ENCODE assay signal across 15 cellular contexts in the genomic region with DNA sequence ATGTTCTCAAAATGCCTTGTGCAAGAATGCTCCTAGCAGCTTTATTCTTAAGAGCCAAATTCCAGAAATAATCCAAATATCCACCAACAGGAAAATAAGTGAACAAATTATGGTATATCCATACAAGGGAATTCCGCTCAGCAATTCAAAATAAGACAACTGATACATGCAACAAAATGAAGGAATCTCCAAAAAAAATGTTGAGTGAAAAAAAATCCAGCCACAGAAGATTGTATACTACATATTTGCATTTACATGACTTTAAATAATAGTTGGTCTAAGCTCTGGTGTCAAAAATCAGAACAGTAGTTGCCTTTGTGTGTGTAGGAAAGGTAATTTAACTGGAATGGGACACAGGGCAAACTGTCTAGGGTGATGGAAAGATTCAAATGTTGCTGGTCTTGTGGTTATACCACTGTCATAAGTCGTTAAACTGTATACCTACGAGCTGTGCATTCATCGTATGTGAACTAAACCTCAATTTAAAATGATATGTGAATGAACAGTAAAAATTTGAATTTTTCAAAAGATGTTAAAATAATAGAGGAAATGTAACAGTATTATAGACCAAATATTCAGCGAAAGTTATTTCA. TPM values are rescaled to one million over a fixed set of nuclear protein-coding genes. Genes with fewer than 3 reads are reported as not detected.
DNase-seq lines count a peak whose midpoint lies in the region; ATAC-seq and TF ChIP-seq lines count a peak whose summit lies in the region.
"Had no signal": no experiment of that assay in that cellular context is flagged by ENCODE, and none has a peak within 500 bp of the region (broad histone marks: within the 10 kb centered on the region; RNA-seq: fewer than 3 reads in every experiment).

No MANE protein-coding gene starts in this region.

- H2AFZ ChIP-seq in Loucy (ENCODE audit: low read length) (no peak overlapping the region), osteoblast (ENCODE audit: low read length) (no peak overlapping the region)

- H3K4me2 ChIP-seq in Loucy (ENCODE audit: low read depth, low read length, poor library complexity, severe bottlenecking) = peak overlapping the region; percentile 98
- H3K4me2 ChIP-seq in osteoblast (ENCODE audit: insufficient read depth, low read length) = no peak overlapping the region

- H3K36me3 ChIP-seq in Loucy (ENCODE audit: insufficient read depth, low read length) (peaks cover 37% of the 10 kb centered on the region), osteoblast (ENCODE audit: insufficient read depth, low read length) (no peaks in the 10 kb centered on the region)

- no peak for TF ChIP-seq CTCF in Loucy (conservative IDR thresholded peaks at IDR 0.05; ENCODE audit: low read length)
- no peak for TF ChIP-seq CTCF in osteoblast (IDR thresholded peaks at IDR 0.05; ENCODE audit: extremely low read depth, low read depth, low read length)

- H3K27ac Mint-ChIP-seq in activated CD4-positive, alpha-beta T cell treated with anti-CD3 and anti-CD28 coated beads, Interleukin-2, amount 10 ng/mL, durations not matched to agents 24 days and 14 days = peak overlapping the region; percentile 96
- H3K27ac Mint-ChIP-seq in activated naive CD4-positive, alpha-beta T cell treated with anti-CD3 and anti-CD28 coated beads, Interleukin-2, amount 50 U/mL, for 72 hours = peak overlapping the region; percentile 99

- no peaks in the 10 kb centered on the region for H3K27me3 Mint-ChIP-seq in activated CD4-positive, alpha-beta T cell treated with anti-CD3 and anti-CD28 coated beads, Interleukin-2, amount 10 ng/mL, durations not matched to agents 24 days and 14 days

- peaks cover 75% of the 10 kb centered on the region for H3K36me3 Mint-ChIP-seq in activated CD4-positive, alpha-beta T cell treated with anti-CD3 and anti-CD28 coated beads, Interleukin-2, amount 10 ng/mL, durations not matched to agents 24 days and 14 days (ENCODE audit: low read depth)
- peaks cover 62 to 85% of the 10 kb centered on the region in 2 donors for H3K36me3 Mint-ChIP-seq in activated naive CD4-positive, alpha-beta T cell treated with anti-CD3 and anti-CD28 coated beads, Interleukin-2, amount 50 U/mL, for 72 hours

- peaks cover 50% of the 10 kb centered on the region for H3K4me1 Mint-ChIP-seq in activated CD4-positive, alpha-beta T cell treated with anti-CD3 and anti-CD28 coated beads, Interleukin-2, amount 10 ng/mL, durations not matched to agents 24 days and 14 days

- peak overlapping the region; percentile 94 for H3K4me3 Mint-ChIP-seq in activated CD4-positive, alpha-beta T cell treated with anti-CD3 and anti-CD28 coated beads, Interleukin-2, amount 10 ng/mL, durations not matched to agents 24 days and 14 days

- H3K4me1 ChIP-seq in Loucy (ENCODE audit: insufficient read depth, low read length, poor library complexity, severe bottlenecking) = peaks cover 30% of the 10 kb centered on the region
- no peaks in the 10 kb centered on the region for H3K4me1 ChIP-seq in osteoblast (ENCODE audit: insufficient read depth, low read length)

- H4K20me1 ChIP-seq in Loucy (ENCODE audit: insufficient read depth, low read length, poor library complexity, severe bottlenecking) (peaks cover 19% of the 10 kb centered on the region), osteoblast (ENCODE audit: insufficient read depth, low read length) (no peaks in the 10 kb centered on the region)

- peaks cover 5% of the 10 kb centered on the region; the same call in 1 of the 2 replicates for H3F3A ChIP-seq in Loucy (ENCODE audit: low read depth)

- H3K27ac ChIP-seq in osteoblast (ENCODE audit: low read depth, low read length) = no peak overlapping the region

- no peaks in the 10 kb centered on the region for H3K27me3 ChIP-seq in Loucy (ENCODE audit: insufficient read depth, low read length, poor library complexity, severe bottlenecking)
- no peaks in the 10 kb centered on the region for H3K27me3 ChIP-seq in osteoblast (ENCODE audit: insufficient read depth, low read length)

- no peak for ATAC-seq in activated naive CD4-positive, alpha-beta T cell treated with anti-CD3 and anti-CD28 coated beads, Interleukin-2, amount 50 U/mL, for 72 hours
- ATAC-seq: left ventricle myocardium superior had no signal

- intact Hi-C loops in activated CD4-positive, alpha-beta T cell treated with anti-CD3 and anti-CD28 coated beads, Interleukin-2, amount 10 ng/mL, durations not matched to agents 24 days and 14 days (cut with micrococcal nuclease) = no loop called here

- peaks cover 4% of the 10 kb centered on the region for H3K9me3 Mint-ChIP-seq in activated CD4-positive, alpha-beta T cell treated with anti-CD3 and anti-CD28 coated beads, Interleukin-2, amount 10 ng/mL, durations not matched to agents 24 days and 14 days
- H3K9me3 Mint-ChIP-seq in activated naive CD4-positive, alpha-beta T cell treated with anti-CD3 and anti-CD28 coated beads, Interleukin-2, amount 50 U/mL, for 72 hours = peaks cover 0 to 3% of the 10 kb centered on the region in 2 donors

- no peaks in the 10 kb centered on the region for H3K9me2 ChIP-seq in Loucy (replicated peaks; ENCODE audit: low read depth, low read length)

- H3K9ac ChIP-seq in Loucy (ENCODE audit: low read depth, low read length, poor library complexity, severe bottlenecking) = peak overlapping the region; percentile 78

- H3K4me3 ChIP-seq in Loucy (ENCODE audit: low read length, poor library complexity, severe bottlenecking) (peak overlapping the region; percentile 79), osteoblast (ENCODE audit: insufficient read depth, low read length) (no peak overlapping the region)

- DNase-seq in activated CD4-positive, alpha-beta T cell treated with anti-CD3 and anti-CD28 coated beads, Interleukin-2, amount 10 ng/mL, durations not matched to agents 24 days and 14 days = peak; percentile 76
- DNase-seq in activated CD4-positive, alpha-beta T cell treated with anti-CD3 and anti-CD28 coated beads, Interleukin-2, amount 50 U/mL, for 48 hours = no peak
- DNase-seq in activated naive CD4-positive, alpha-beta T cell treated with anti-CD3 and anti-CD28 coated beads, Interleukin-2, amount 50 U/mL, for 72 hours (ENCODE audit: low spot score in 2 of 2) = no peak
- peak; percentile 13 for DNase-seq in osteoblast (ENCODE audit: insufficient read length, low spot score, missing footprints)
- DNase-seq in activated CD4-positive, CD25-positive, alpha-beta regulatory T cell (lab: John Stamatoyannopoulos, UW) = no peak
- DNase-seq in NCI-H2107 treated with DMSO at 0.1 percent for 48 hours (lab: John Stamatoyannopoulos, UW; ENCODE audit: unreplicated experiment) = no peak
- DNase-seq in middle frontal gyrus (ENCODE audit: extremely low spot score, low spot score) = no peak
- DNase-seq: activated CD8-positive, alpha-beta memory T cell treated with anti-CD3 and anti-CD28 coated beads, Interleukin-2, amount 50 U/mL, for 48 hours; GOT3; left ventricle myocardium superior; NCI-H1105; retina had no signal

- no peaks in the 10 kb centered on the region for H3K9me3 ChIP-seq in Loucy (ENCODE audit: insufficient read depth, low read depth, low read length)
- no peaks in the 10 kb centered on the region for H3K9me3 ChIP-seq in osteoblast (ENCODE audit: low read depth, low read length)

- H3K79me2 ChIP-seq in Loucy (ENCODE audit: insufficient read depth, low read length) (peaks cover 90% of the 10 kb centered on the region), osteoblast (ENCODE audit: insufficient read depth, low read length) (no peaks in the 10 kb centered on the region)

RNA-seq across cellular contexts. Expression of a gene that starts 3.2 kb away (rescaled TPM):
- total RNA-seq in activated CD4-positive, alpha-beta T cell treated with anti-CD3 and anti-CD28 coated beads, Interleukin-2, amount 10 ng/mL, durations not matched to agents 24 days and 14 days = 106 and 111 TPM in 2 replicates
- total RNA-seq in activated naive CD4-positive, alpha-beta T cell treated with anti-CD3 and anti-CD28 coated beads, Interleukin-2, amount 50 U/mL, for 72 hours = 10 to 100 TPM; 72.7 to 91.1 TPM
- total RNA-seq in osteoblast = not detected in 2 replicates
- total RNA-seq: A172 had no signal

RNA-seq across cellular contexts. Expression of a gene that starts 24.6 kb away (rescaled TPM):
- total RNA-seq in activated CD4-positive, alpha-beta T cell treated with anti-CD3 and anti-CD28 coated beads, Interleukin-2, amount 10 ng/mL, durations not matched to agents 24 days and 14 days = 5.3 and 9.1 TPM in 2 replicates
- 1 to 10 TPM; 3.0 to 7.6 TPM for total RNA-seq in activated naive CD4-positive, alpha-beta T cell treated with anti-CD3 and anti-CD28 coated beads, Interleukin-2, amount 50 U/mL, for 72 hours
- total RNA-seq in osteoblast = not detected in 2 replicates
- total RNA-seq: A172, left ventricle myocardium superior, urinary bladder had no signal

Comparison
In these comparisons a context has a peak if more than half of its experiments do, and no peak if none do; other contexts are left out.
1. DNase-seq: peak in activated CD4-positive, alpha-beta T cell treated with anti-CD3 and anti-CD28 coated beads, Interleukin-2, amount 10 ng/mL, durations not matched to agents 24 days and 14 days (single experiment) and osteoblast (single experiment); none in activated CD4-positive, alpha-beta T cell treated with anti-CD3 and anti-CD28 coated beads, Interleukin-2, amount 50 U/mL, for 48 hours (0 of 2), activated naive CD4-positive, alpha-beta T cell treated with anti-CD3 and anti-CD28 coated beads, Interleukin-2, amount 50 U/mL, for 72 hours (0 of 2), activated CD4-positive, CD25-positive, alpha-beta regulatory T cell (0 of 4), NCI-H2107 treated with DMSO at 0.1 percent for 48 hours (single experiment) and middle frontal gyrus (single experiment).
2. RNA of a gene that starts 3.2 kb away (total RNA-seq): 106 to 111 TPM in activated CD4-positive, alpha-beta T cell treated with anti-CD3 and anti-CD28 coated beads, Interleukin-2, amount 10 ng/mL, durations not matched to agents 24 days and 14 days and 72.7 to 91.1 TPM in activated naive CD4-positive, alpha-beta T cell treated with anti-CD3 and anti-CD28 coated beads, Interleukin-2, amount 50 U/mL, for 72 hours; not detected in osteoblast; every median in the first group is over 10 times any median in the second.